Comparison of ENCODE assay signal across 8 cellular contexts in genomic region chr1:179955318-179955638, GRCh38. TPM values are rescaled to one million over a fixed set of nuclear protein-coding genes. Genes with fewer than 3 reads are reported as not detected.
DNase-seq lines count a peak whose midpoint lies in the region; ATAC-seq, FAIRE-seq and TF ChIP-seq lines count a peak whose summit lies in the region.

No MANE protein-coding gene starts in this region.

- H3K27me3 ChIP-seq in heart right ventricle (no peaks in the 10 kb centered on the region), bronchial epithelial cell (ENCODE audit: control insufficient read depth, insufficient read depth, low read length) (no peaks in the 10 kb centered on the region), vagina (no peaks in the 10 kb centered on the region)

- intact Hi-C loops in heart right ventricle (cut with DNase I) (loop anchor here in 4 of 10 donors (2.0 to 10.0 kb wide), 4 partner anchors 72 to 200 kb away; partner anchors contain the start of genes TOR1AIP1 (in 2 of the 4) and QSOX1 (in 1 of the 4)), Right ventricle myocardium inferior (cut with DNase I) (loop anchor here (10.0 kb wide), 1 partner anchor 50 kb away; no protein-coding TSS in a partner anchor), vagina (cut with DNase I) (no loop called here), sciatic nerve (cut with DNase I) (no loop called here)

- peak overlapping the region; percentile 93 to 99 (median 96) for H3K27ac ChIP-seq in heart right ventricle
- peak overlapping the region; percentile 97 for H3K27ac ChIP-seq in vagina

- no peak for TF ChIP-seq POLR2A in NB4 (IDR thresholded peaks at IDR 0.05; ENCODE audit: extremely low read depth, insufficient read length)
- TF ChIP-seq POLR2A in vagina (IDR thresholded peaks at IDR 0.05): no peak

- peak overlapping the region; percentile 89 for H3K4me3 Mint-ChIP-seq in memory B cell

- no peaks in the 10 kb centered on the region for H3K9me3 ChIP-seq in heart right ventricle
- H3K9me3 ChIP-seq in vagina: no peaks in the 10 kb centered on the region

- 0 to 1% methylated on average over 9 of the region's 9 CpGs for WGBS in heart right ventricle, 2 donors

- peaks cover 30% of the 10 kb centered on the region for H3K4me1 Mint-ChIP-seq in memory B cell

- ATAC-seq in heart right ventricle: peak in 1 of 8 donors; percentile 1
- ATAC-seq in Right ventricle myocardium inferior: no peak
- no peak for ATAC-seq in memory B cell (ENCODE audit: low read depth)
- no peak for ATAC-seq in sciatic nerve

- H3K36me3 Mint-ChIP-seq in memory B cell: no peaks in the 10 kb centered on the region

- H3K4me3 ChIP-seq in heart right ventricle: peak overlapping the region; percentile 72 to 99 (median 96)
- H3K4me3 ChIP-seq in NB4 (ENCODE audit: low read depth, low read length): peak overlapping the region; percentile 91
- peak overlapping the region; percentile 78 for H3K4me3 ChIP-seq in bronchial epithelial cell (ENCODE audit: low read depth, low read length)
- H3K4me3 ChIP-seq in vagina: peak overlapping the region; percentile 93 to 98

- no peaks in the 10 kb centered on the region for H3K27me3 Mint-ChIP-seq in memory B cell

- peak overlapping the region; percentile 92 for H3K27ac Mint-ChIP-seq in memory B cell

- TF ChIP-seq CTCF in heart right ventricle (IDR thresholded peaks at IDR 0.05): no peak
- TF ChIP-seq CTCF in NB4 (IDR thresholded peaks at IDR 0.05; ENCODE audit: low read depth, low read length): no peak
- TF ChIP-seq CTCF in bronchial epithelial cell (IDR thresholded peaks at IDR 0.05; ENCODE audit: insufficient read depth, low read length, severe bottlenecking): no peak
- TF ChIP-seq CTCF in vagina (IDR thresholded peaks at IDR 0.05): no peak

- FAIRE-seq in bronchial epithelial cell (lab: Jason Lieb, UNC): no peak

- no peaks in the 10 kb centered on the region for H3K36me3 ChIP-seq in heart right ventricle
- no peaks in the 10 kb centered on the region for H3K36me3 ChIP-seq in bronchial epithelial cell (ENCODE audit: control insufficient read depth, insufficient read depth, low read length)
- H3K36me3 ChIP-seq in vagina: no peaks in the 10 kb centered on the region

- no peak for DNase-seq in heart right ventricle
- no peak for DNase-seq in Right ventricle myocardium inferior (ENCODE audit: missing footprints)
- no peak for DNase-seq in NB4 (ENCODE audit: low read depth)
- DNase-seq in bronchial epithelial cell (ENCODE audit: low read depth): peak; percentile 36
- DNase-seq in memory B cell (ENCODE audit: low spot score in 2 of 2): peak in 1 of 2 donors; percentile 7
- DNase-seq in vagina (ENCODE audit: extremely low spot score in 2 of 2): no peak
- no peak for DNase-seq in sciatic nerve (ENCODE audit: low spot score)
- no peak for DNase-seq in activated gamma-delta T cell treated with Interleukin-2 at 50 U/mL for 16 hours

- no peaks in the 10 kb centered on the region for H3K9me3 Mint-ChIP-seq in memory B cell

- peaks cover 8 to 62% (median 34%) of the 10 kb centered on the region in 9 donors for H3K4me1 ChIP-seq in heart right ventricle
- peaks cover 31% of the 10 kb centered on the region for H3K4me1 ChIP-seq in vagina

RNA-seq across cellular contexts. Expression of gene CEP350, which starts 0.7 kb away (rescaled TPM):
- total RNA-seq in heart right ventricle: 10 to 100 TPM; 23.2 to 46.3 (median 39.0) TPM
- 1 to 10 TPM; 3.7 to 9.0 TPM for polyA plus RNA-seq in heart right ventricle
- 27.1 TPM for total RNA-seq in Right ventricle myocardium inferior
- 31.1 and 39.6 TPM in 2 replicates for total RNA-seq in bronchial epithelial cell
- 53.0 TPM for total RNA-seq in vagina
- 70.0 TPM for total RNA-seq in sciatic nerve
